Comparison of ENCODE assay signal across 22 cellular contexts in genomic region chr2:19536136-19536535, GRCh38.
A peak's percentile ranks its signal among the peaks of the same experiment; 100 is the strongest.
DNase-seq lines count a peak whose midpoint lies in the region; ATAC-seq, FAIRE-seq and TF ChIP-seq lines count a peak whose summit lies in the region.
"Had no signal": no experiment of that assay in that cellular context is flagged by ENCODE, and none has a peak within 500 bp of the region (broad histone marks: within the 10 kb centered on the region; RNA-seq: fewer than 3 reads in every experiment).

No MANE protein-coding gene starts in this region.

- no peaks in the 10 kb centered on the region for H4K20me1 ChIP-seq in astrocyte (ENCODE audit: insufficient read depth, low read length)

- H3K9ac ChIP-seq in astrocyte (ENCODE audit: low read length), result no peak overlapping the region

- peak; percentile 69 for DNase-seq in A172 (ENCODE audit: low spot score)
- peak; percentile 66 for DNase-seq in HT1080 (ENCODE audit: low read depth)
- no peak for DNase-seq in astrocyte (ENCODE audit: low read depth)
- peak; percentile 42 for DNase-seq in fibroblast of villous mesenchyme (ENCODE audit: low read depth)
- DNase-seq in SW 1271 (lab: John Stamatoyannopoulos, UW), result no peak
- DNase-seq: activated CD4-positive, alpha-beta T cell treated with anti-CD3 and anti-CD28 coated beads for 36 hours; body of pancreas; colonic mucosa; gastrocnemius medialis; NCI-H1436; NCI-H524; testis had no signal

- H3K9me3 ChIP-seq in astrocyte (ENCODE audit: insufficient read depth, low read depth, low read length), result no peaks in the 10 kb centered on the region
- H3K9me3 ChIP-seq: A549, body of pancreas, colonic mucosa, gastrocnemius medialis, testis had no signal

- TF ChIP-seq CTCF in astrocyte (IDR thresholded peaks at IDR 0.05; ENCODE audit: insufficient read depth, low read depth, low read length) (no peak), fibroblast of villous mesenchyme (IDR thresholded peaks at IDR 0.05; ENCODE audit: insufficient read depth, low read depth, low read length) (no peak)

- H2AFZ ChIP-seq in astrocyte (ENCODE audit: low read depth, low read length), result no peak overlapping the region

- no peak overlapping the region for H3K4me2 ChIP-seq in astrocyte (ENCODE audit: low read length)
- H3K4me2 ChIP-seq: A549 had no signal

- peaks cover 11% of the 10 kb centered on the region for H3K4me1 ChIP-seq in astrocyte (ENCODE audit: insufficient read depth, low read length)
- H3K4me1 ChIP-seq: colonic mucosa, testis had no signal

- H3K27ac Mint-ChIP-seq in astrocyte (ENCODE audit: unreplicated experiment), result peak overlapping the region; percentile 38
- H3K27ac Mint-ChIP-seq: activated CD4-positive, alpha-beta T cell treated with anti-CD3 and anti-CD28 coated beads for 36 hours; activated naive CD8-positive, alpha-beta T cell; stimulated activated effector memory CD8-positive, alpha-beta T cell treated with anti-CD3 and anti-CD28 coated beads, Interleukin-12 subunit alpha, Interleukin-12 subunit beta, amount 100 ng/mL, for 72 hours had no signal

- no peaks in the 10 kb centered on the region for H3K79me2 ChIP-seq in astrocyte (ENCODE audit: insufficient read depth, low read length)

- H3K27me3 ChIP-seq in astrocyte (ENCODE audit: insufficient read depth, low read length), result no peaks in the 10 kb centered on the region
- H3K27me3 ChIP-seq: body of pancreas, colonic mucosa, gastrocnemius medialis, testis had no signal

- peaks cover 4% of the 10 kb centered on the region for H3K9me3 Mint-ChIP-seq in astrocyte (ENCODE audit: unreplicated experiment)
- H3K9me3 Mint-ChIP-seq: stimulated activated effector memory CD8-positive, alpha-beta T cell treated with anti-CD3 and anti-CD28 coated beads, Interleukin-12 subunit alpha, Interleukin-12 subunit beta, amount 100 ng/mL, for 72 hours had no signal

- H3K36me3 ChIP-seq in astrocyte (ENCODE audit: insufficient read depth, low read length), result no peaks in the 10 kb centered on the region
- H3K36me3 ChIP-seq: colonic mucosa, gastrocnemius medialis had no signal

- no peak for FAIRE-seq in astrocyte (lab: Jason Lieb, UNC)
- FAIRE-seq: A549, GM12878 had no signal

- H3K4me3 ChIP-seq in astrocyte (ENCODE audit: insufficient read depth, low read depth, low read length), result no peak overlapping the region
- H3K4me3 ChIP-seq in fibroblast of villous mesenchyme (ENCODE audit: low read depth, low read length), result no peak overlapping the region
- H3K4me3 ChIP-seq: A549, body of pancreas, colonic mucosa, gastrocnemius medialis, GM12878, lung, testis had no signal

- no peaks in the 10 kb centered on the region for H3K36me3 Mint-ChIP-seq in astrocyte (ENCODE audit: low read depth, unreplicated experiment)
- H3K36me3 Mint-ChIP-seq: stimulated activated effector memory CD8-positive, alpha-beta T cell treated with anti-CD3 and anti-CD28 coated beads, Interleukin-12 subunit alpha, Interleukin-12 subunit beta, amount 100 ng/mL, for 72 hours had no signal

- no peaks in the 10 kb centered on the region for H3K27me3 Mint-ChIP-seq in astrocyte (ENCODE audit: low read depth, unreplicated experiment)

- H3K4me3 Mint-ChIP-seq in astrocyte (ENCODE audit: unreplicated experiment), result no peak overlapping the region
- H3K4me3 Mint-ChIP-seq: activated CD4-positive, alpha-beta T cell treated with anti-CD3 and anti-CD28 coated beads for 36 hours; activated naive CD8-positive, alpha-beta T cell; stimulated activated effector memory CD8-positive, alpha-beta T cell treated with anti-CD3 and anti-CD28 coated beads, Interleukin-12 subunit alpha, Interleukin-12 subunit beta, amount 100 ng/mL, for 72 hours had no signal

- no peak overlapping the region for H3K27ac ChIP-seq in astrocyte (ENCODE audit: low read depth, low read length)
- H3K27ac ChIP-seq: body of pancreas, C4-2B, colonic mucosa, gastrocnemius medialis, testis had no signal

- no peak for ATAC-seq in activated CD4-positive, CD25-positive, alpha-beta regulatory T cell treated with anti-CD3 and anti-CD28 coated beads, Interleukin-2, amount 50 U/mL, for 24 hours
- ATAC-seq in HG02759 (IDR thresholded peaks at IDR 0.05; ENCODE audit: unreplicated experiment) (no peak), HG03457 (IDR thresholded peaks at IDR 0.05; ENCODE audit: unreplicated experiment) (no peak)
- ATAC-seq: A549; activated CD4-positive, alpha-beta T cell treated with anti-CD3 and anti-CD28 coated beads for 36 hours; body of pancreas; gastrocnemius medialis; GM12878; sciatic nerve; stimulated activated effector memory CD8-positive, alpha-beta T cell treated with anti-CD3 and anti-CD28 coated beads, Interleukin-12 subunit alpha, Interleukin-12 subunit beta, amount 100 ng/mL, for 72 hours had no signal

- H3K4me1 Mint-ChIP-seq in astrocyte (ENCODE audit: low read depth, unreplicated experiment), result peaks cover 27% of the 10 kb centered on the region
- H3K4me1 Mint-ChIP-seq: activated CD4-positive, alpha-beta T cell treated with anti-CD3 and anti-CD28 coated beads for 36 hours; stimulated activated effector memory CD8-positive, alpha-beta T cell treated with anti-CD3 and anti-CD28 coated beads, Interleukin-12 subunit alpha, Interleukin-12 subunit beta, amount 100 ng/mL, for 72 hours had no signal

Comparison
In these comparisons a context has a peak if more than half of its experiments do, and no peak if none do; other contexts are left out.
1. DNase-seq: peak in A172 (single experiment), HT1080 (single experiment) and fibroblast of villous mesenchyme (single experiment); none in astrocyte (single experiment) and SW 1271 (0 of 2).